ENCODE assay signal across 1 cellular context in genomic region chr18:78638889-78639596, GRCh38.
TF ChIP-seq lines count a peak whose summit lies in the region.

No MANE protein-coding gene starts in this region.

TF ChIP-seq in H1, 55 proteins besides CTCF, POLR2A, EP300 and RAD21 (continued from another document):
- TF ChIP-seq POU5F1 (IDR thresholded peaks at IDR 0.05; ENCODE audit: low read depth, low read length), result no peak
- no peak for TF ChIP-seq EZH2 (IDR thresholded peaks at IDR 0.05; ENCODE audit: low read depth, low read length, severe bottlenecking)
- no peak for TF ChIP-seq TAF7 (optimal IDR thresholded peaks at IDR 0.05; ENCODE audit: borderline replicate concordance, low read depth, low read length)
- no peak for TF ChIP-seq CHD7 (IDR thresholded peaks at IDR 0.05; ENCODE audit: insufficient replicate concordance, low read length)
- TF ChIP-seq RXRA (IDR thresholded peaks at IDR 0.05; ENCODE audit: insufficient read depth, low read depth, low read length), result no peak
- no peak for TF ChIP-seq TAF1 (IDR thresholded peaks at IDR 0.05; ENCODE audit: low read depth, low read length)
- no peak for TF ChIP-seq TBP (IDR thresholded peaks at IDR 0.05; ENCODE audit: low read depth, low read length)
- TF ChIP-seq, protein P1, sequence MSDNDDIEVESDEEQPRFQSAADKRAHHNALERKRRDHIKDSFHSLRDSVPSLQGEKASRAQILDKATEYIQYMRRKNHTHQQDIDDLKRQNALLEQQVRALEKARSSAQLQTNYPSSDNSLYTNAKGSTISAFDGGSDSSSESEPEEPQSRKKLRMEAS (IDR thresholded peaks at IDR 0.05), result no peak
- no peak for TF ChIP-seq SIX5 (IDR thresholded peaks at IDR 0.05; ENCODE audit: low read depth, low read length)
TF ChIP-seq in H1: peak in this region for 0.
